Comparison of ENCODE assay signal across 5 cellular contexts in the genomic region with DNA sequence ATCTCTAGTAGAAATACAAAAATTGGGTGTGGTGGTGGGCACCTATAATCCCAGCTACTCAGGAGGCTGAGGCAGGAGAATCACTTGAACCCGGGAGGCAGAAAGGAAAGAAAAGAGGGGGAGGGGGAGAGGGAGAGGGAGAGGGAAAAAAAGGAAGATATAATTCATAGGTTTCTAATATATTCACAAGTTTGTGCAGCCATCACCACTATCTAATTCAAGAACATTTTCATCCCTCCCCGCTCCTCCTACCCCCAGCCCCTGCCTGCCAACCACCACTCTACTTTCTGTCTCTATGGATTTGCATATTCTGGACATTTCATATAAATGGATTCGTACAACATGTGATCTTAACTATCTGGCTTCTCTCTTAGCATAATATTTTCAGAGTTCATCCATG.
"Had no signal": no experiment of that assay in that cellular context is flagged by ENCODE, and none has a peak within 500 bp of the region (broad histone marks: within the 10 kb centered on the region; RNA-seq: fewer than 3 reads in every experiment).

No MANE protein-coding gene starts in this region.

- H3K4me3 ChIP-seq: GM12878 had no signal

- DNase-seq: GDM1, GF-D8 had no signal

- FAIRE-seq: GM12891, GM18507 had no signal
